In the genomic region with DNA sequence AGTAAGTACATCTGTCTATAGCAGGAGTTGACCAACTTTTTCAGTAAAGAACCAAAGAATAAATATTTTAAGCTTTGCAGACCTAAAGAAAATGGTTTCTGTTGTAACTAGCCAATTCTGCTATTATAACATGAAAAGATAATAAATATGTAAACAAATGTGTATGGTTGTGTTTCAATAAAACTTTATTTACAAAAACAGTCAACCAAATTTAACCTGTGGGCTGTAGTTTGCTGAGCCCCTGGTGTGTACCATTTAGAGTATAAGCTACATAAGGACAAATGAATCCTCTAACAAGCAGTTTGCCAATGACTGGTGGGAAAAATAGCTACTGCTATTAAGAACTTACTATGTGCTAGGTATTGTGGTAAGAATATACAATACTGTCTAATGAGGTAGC, we compare ENCODE assay signal across 27 cellular contexts.
"Had no signal": no experiment of that assay in that cellular context is flagged by ENCODE, and none has a peak within 500 bp of the region (broad histone marks: within the 10 kb centered on the region; RNA-seq: fewer than 3 reads in every experiment).

No MANE protein-coding gene starts in this region.

- ATAC-seq: stimulated activated effector memory CD8-positive, alpha-beta T cell treated with anti-CD3 and anti-CD28 coated beads, Interleukin-12 subunit alpha, Interleukin-12 subunit beta, amount 100 ng/mL, for 72 hours; stimulated activated memory B cell treated with anti-CD40 and anti-IgM and Interleukin-4, amounts not matched to agents 10 μg/mL and 1 μg/mL and 100 μg/mL, for 72 hours; stimulated activated naive B cell treated with anti-CD40 and anti-IgM and Interleukin-4, amounts not matched to agents 10 μg/mL and 1 μg/mL and 100 μg/mL, for 72 hours; stimulated activated naive CD8-positive, alpha-beta T cell treated with anti-CD3 and anti-CD28 coated beads, Interleukin-15, amount 100 ng/mL, for 72 hours; stimulated activated naive CD8-positive, alpha-beta T cell treated with anti-CD3 and anti-CD28 coated beads, Interleukin-15, Interleukin-2, amounts not matched to agents 100 U/mL and 50 U/mL, for 24 hours; upper lobe of right lung had no signal

- H3K27ac ChIP-seq: stomach, suprapubic skin, testis, thoracic aorta, thyroid gland, tibial artery, tibial nerve, transverse colon, upper lobe of left lung, upper lobe of right lung, uterus, vagina had no signal

- H3K4me1 ChIP-seq: stomach, testis, thyroid gland, tibial artery, tibial nerve, transverse colon, upper lobe of left lung, upper lobe of right lung, uterus, vagina had no signal

- H3K4me3 ChIP-seq: stomach, suprapubic skin, testis, thoracic aorta, thyroid gland, tibial artery, tibial nerve, transverse colon, upper lobe of left lung, upper lobe of right lung, uterus, vagina had no signal

- FAIRE-seq: urothelium cell line had no signal

- H3K36me3 ChIP-seq: stomach, suprapubic skin, thoracic aorta, thyroid gland, tibial artery, tibial nerve, transverse colon, upper lobe of left lung, upper lobe of right lung, uterus, vagina had no signal

- H3K27me3 ChIP-seq: stomach, suprapubic skin, testis, thyroid gland, tibial artery, tibial nerve, transverse colon, upper lobe of left lung, upper lobe of right lung, uterus, vagina had no signal

- H3K9me3 ChIP-seq: stomach, suprapubic skin, testis, thoracic aorta, thyroid gland, tibial artery, tibial nerve, transverse colon, upper lobe of left lung, upper lobe of right lung, uterus, vagina had no signal

- DNase-seq: stimulated activated CD4-positive, alpha-beta T cell treated with anti-CD3 and anti-CD28 coated beads, Interleukin-2, amount 100 ng/mL, for 48 hours; stimulated activated CD4-positive, alpha-beta T cell treated with anti-CD3 and anti-CD28 coated beads, Interleukin-4, amount 100 ng/mL, for 1 hour; stimulated activated CD4-positive, alpha-beta T cell treated with anti-CD3 and anti-CD28 coated beads, Interleukin-4, amount 100 ng/mL, for 24 hours; stimulated activated CD4-positive, alpha-beta T cell treated with anti-CD3 and anti-CD28 coated beads, Interleukin-4, amount 100 ng/mL, for 4 hours; stimulated activated CD8-positive, alpha-beta memory T cell treated with anti-CD3 and anti-CD28 coated beads, Interleukin-4, amount 100 ng/mL, for 48 hours; stimulated activated naive B cell treated with anti-CD40 and anti-IgM and Interleukin-4, amounts not matched to agents 10 μg/mL and 1 μg/mL and 100 μg/mL, for 72 hours; stimulated activated naive CD4-positive, alpha-beta T cell; stimulated activated naive CD4-positive, alpha-beta T cell treated with Interleukin-2 at 50 U/mL for 16 hours; stimulated activated naive CD8-positive, alpha-beta T cell treated with anti-CD3 and anti-CD28 coated beads, Interleukin-15, amount 100 ng/mL, for 72 hours; stimulated activated naive CD8-positive, alpha-beta T cell treated with anti-CD3 and anti-CD28 coated beads, Interleukin-15, Interleukin-2, amounts not matched to agents 100 U/mL and 50 U/mL, for 24 hours; stomach; substantia nigra; testis; thyroid gland; tibial artery; transverse colon; trophoblast cell; upper lobe of left lung; upper lobe of right lung; uterus had no signal
